25 cellular contexts compared by ENCODE assay signal in genomic region chr17:32746280-32746679, GRCh38.
"Had no signal": no experiment of that assay in that cellular context is flagged by ENCODE, and none has a peak within 500 bp of the region (broad histone marks: within the 10 kb centered on the region; RNA-seq: fewer than 3 reads in every experiment).

No MANE protein-coding gene starts in this region.

- H3K9me3 Mint-ChIP-seq: activated T-cell treated with anti-CD3 and anti-CD28 coated beads, Interleukin-2, amount 50 U/mL, for 24 hours; activated T-helper 17 cell treated with anti-CD3 and anti-CD28 coated beads, Interleukin-2, amount 50 U/mL, for 72 hours; central memory CD8-positive, alpha-beta T cell; effector memory CD8-positive, alpha-beta T cell; naive B cell; stimulated activated effector memory CD8-positive, alpha-beta T cell treated with anti-CD3 and anti-CD28 coated beads, Interleukin-12 subunit alpha, Interleukin-12 subunit beta, amount 100 ng/mL, for 72 hours; stimulated activated naive CD8-positive, alpha-beta T cell treated with anti-CD3 and anti-CD28 coated beads, Interleukin-15, amount 100 ng/mL, for 72 hours had no signal

- ATAC-seq: activated T-helper 17 cell treated with anti-CD3 and anti-CD28 coated beads, Interleukin-2, amount 50 U/mL, for 72 hours; effector memory CD8-positive, alpha-beta T cell; stimulated activated effector memory CD8-positive, alpha-beta T cell treated with anti-CD3 and anti-CD28 coated beads, Interleukin-12 subunit alpha, Interleukin-12 subunit beta, amount 100 ng/mL, for 72 hours; stimulated activated naive CD8-positive, alpha-beta T cell treated with anti-CD3 and anti-CD28 coated beads, Interleukin-15, amount 100 ng/mL, for 72 hours had no signal

- H2AFZ ChIP-seq: parathyroid adenoma had no signal

- H3K27ac ChIP-seq: adrenal gland, ascending aorta, dorsolateral prefrontal cortex, left lung, parathyroid adenoma, right lobe of liver, skin epidermis, tibial artery had no signal

- H3K79me2 ChIP-seq: parathyroid adenoma had no signal

- DNase-seq: activated CD4-positive, alpha-beta T cell treated with anti-CD3 and anti-CD28 coated beads for 1 hour; activated CD4-positive, alpha-beta T cell treated with anti-CD3 and anti-CD28 coated beads, Interleukin-2, amount 50 U/mL, for 1 hour; activated CD8-positive, alpha-beta memory T cell treated with anti-CD3 and anti-CD28 coated beads for 24 hours; activated CD8-positive, alpha-beta memory T cell treated with anti-CD3 and anti-CD28 coated beads, Interleukin-2, amount 50 U/mL, for 4 hours; activated naive CD4-positive, alpha-beta T cell; activated T-cell treated with anti-CD3 and anti-CD28 coated beads, Interleukin-2, amount 50 U/mL, for 24 hours; adrenal gland; dorsolateral prefrontal cortex; effector memory CD8-positive, alpha-beta T cell; kidney glomerular epithelial cell; left lung; naive B cell; nucleus accumbens; right lobe of liver; stimulated activated CD4-positive, alpha-beta T cell treated with anti-CD3 and anti-CD28 coated beads, Interleukin-1b, Interleukin-23, amount 100 ng/mL, for 48 hours; stimulated activated naive CD8-positive, alpha-beta T cell treated with anti-CD3 and anti-CD28 coated beads, Interleukin-15, amount 100 ng/mL, for 72 hours; tibial artery had no signal

- H3K4me3 ChIP-seq: adrenal gland, ascending aorta, dorsolateral prefrontal cortex, left lung, lung, right lobe of liver, skin epidermis, tibial artery had no signal

- H3K27me3 Mint-ChIP-seq: activated naive CD8-positive, alpha-beta T cell; activated T-cell treated with anti-CD3 and anti-CD28 coated beads, Interleukin-2, amount 50 U/mL, for 24 hours; activated T-helper 17 cell treated with anti-CD3 and anti-CD28 coated beads, Interleukin-2, amount 50 U/mL, for 72 hours; central memory CD8-positive, alpha-beta T cell; effector memory CD8-positive, alpha-beta T cell; naive B cell; stimulated activated naive CD8-positive, alpha-beta T cell treated with anti-CD3 and anti-CD28 coated beads, Interleukin-15, amount 100 ng/mL, for 72 hours had no signal

- H3K9me3 ChIP-seq: adrenal gland, ascending aorta, left lung, right lobe of liver, tibial artery had no signal

- H3K4me1 ChIP-seq: ascending aorta, parathyroid adenoma, tibial artery had no signal

- H3K4me1 Mint-ChIP-seq: activated T-helper 17 cell treated with anti-CD3 and anti-CD28 coated beads, Interleukin-2, amount 50 U/mL, for 72 hours; central memory CD8-positive, alpha-beta T cell; stimulated activated effector memory CD8-positive, alpha-beta T cell treated with anti-CD3 and anti-CD28 coated beads, Interleukin-12 subunit alpha, Interleukin-12 subunit beta, amount 100 ng/mL, for 72 hours; stimulated activated naive CD8-positive, alpha-beta T cell treated with anti-CD3 and anti-CD28 coated beads, Interleukin-15, amount 100 ng/mL, for 72 hours had no signal

- H3K27me3 ChIP-seq: adrenal gland, ascending aorta, dorsolateral prefrontal cortex, left lung, right lobe of liver, tibial artery had no signal

- H3K27ac Mint-ChIP-seq: activated naive CD8-positive, alpha-beta T cell; activated T-cell treated with anti-CD3 and anti-CD28 coated beads, Interleukin-2, amount 50 U/mL, for 24 hours; activated T-helper 17 cell treated with anti-CD3 and anti-CD28 coated beads, Interleukin-2, amount 50 U/mL, for 72 hours; effector memory CD8-positive, alpha-beta T cell; naive B cell; stimulated activated effector memory CD8-positive, alpha-beta T cell treated with anti-CD3 and anti-CD28 coated beads, Interleukin-12 subunit alpha, Interleukin-12 subunit beta, amount 100 ng/mL, for 72 hours; stimulated activated naive CD8-positive, alpha-beta T cell treated with anti-CD3 and anti-CD28 coated beads, Interleukin-15, amount 100 ng/mL, for 72 hours had no signal

- H3K36me3 Mint-ChIP-seq: stimulated activated effector memory CD8-positive, alpha-beta T cell treated with anti-CD3 and anti-CD28 coated beads, Interleukin-12 subunit alpha, Interleukin-12 subunit beta, amount 100 ng/mL, for 72 hours had no signal

- H3K36me3 ChIP-seq: adrenal gland, left lung, right lobe of liver had no signal

- H3K4me3 Mint-ChIP-seq: activated naive CD8-positive, alpha-beta T cell; activated T-cell treated with anti-CD3 and anti-CD28 coated beads, Interleukin-2, amount 50 U/mL, for 24 hours; activated T-helper 17 cell treated with anti-CD3 and anti-CD28 coated beads, Interleukin-2, amount 50 U/mL, for 72 hours; central memory CD8-positive, alpha-beta T cell; effector memory CD8-positive, alpha-beta T cell; naive B cell; stimulated activated effector memory CD8-positive, alpha-beta T cell treated with anti-CD3 and anti-CD28 coated beads, Interleukin-12 subunit alpha, Interleukin-12 subunit beta, amount 100 ng/mL, for 72 hours; stimulated activated naive CD8-positive, alpha-beta T cell treated with anti-CD3 and anti-CD28 coated beads, Interleukin-15, amount 100 ng/mL, for 72 hours had no signal
